1 cellular context compared by ENCODE assay signal in genomic region chr17:44775136-44775837, GRCh38.
TF ChIP-seq lines count a peak whose summit lies in the region.

No MANE protein-coding gene starts in this region.

TF ChIP-seq in K562, 482 proteins besides CTCF, POLR2A, EP300 and RAD21 (continued from another document and continues in another):
- TF ChIP-seq ELK3 (CRISPR knock-in tag; IDR thresholded peaks at IDR 0.05) (no peak), RBM14 (IDR thresholded peaks at IDR 0.05; ENCODE audit: borderline replicate concordance, insufficient read depth, low read depth, low read length) (no peak), IRF2 (CRISPR knock-in tag; IDR thresholded peaks at IDR 0.05) (no peak), NR1H2 (CRISPR knock-in tag; IDR thresholded peaks at IDR 0.05) (no peak), ZNF316 (IDR thresholded peaks at IDR 0.05) (no peak), SAP30 (IDR thresholded peaks at IDR 0.05; ENCODE audit: borderline replicate concordance, insufficient read depth, low read depth, low read length, poor library complexity, severe bottlenecking) (peak; percentile 79), EZH2 (IDR thresholded peaks at IDR 0.05; ENCODE audit: borderline replicate concordance, low read depth, low read length) (no peak), SP2 (IDR thresholded peaks at IDR 0.05; ENCODE audit: extremely low read depth, low read depth, low read length, poor library complexity, severe bottlenecking) (no peak), HNRNPUL1 (IDR thresholded peaks at IDR 0.05; ENCODE audit: low read length) (no peak), ATF1 (CRISPR knock-in tag; IDR thresholded peaks at IDR 0.05) (peak; percentile 66), ATF1 (tag; IDR thresholded peaks at IDR 0.05) (peak; percentile 73), SMAD4 (CRISPR knock-in tag; conservative IDR thresholded peaks at IDR 0.05) (no peak), ZNF445 (CRISPR knock-in tag; IDR thresholded peaks at IDR 0.05; ENCODE audit: low read depth) (no peak), TRIM24 (IDR thresholded peaks at IDR 0.05) (no peak), ZBTB1 (CRISPR knock-in tag; IDR thresholded peaks at IDR 0.05; ENCODE audit: borderline replicate concordance, low read depth) (0 out of 2 replicates have a peak, but pooled peaks have one; percentile 54), SUPT5H (IDR thresholded peaks at IDR 0.05) (peak; percentile 59; the same call in 1 of the 2 replicates), ZNF133 (CRISPR knock-in tag; IDR thresholded peaks at IDR 0.05) (no peak), CSDE1 (IDR thresholded peaks at IDR 0.05) (no peak), MXD1 (CRISPR knock-in tag; IDR thresholded peaks at IDR 0.05; ENCODE audit: borderline replicate concordance, poor library complexity, severe bottlenecking) (no peak), RBFOX2 (IDR thresholded peaks at IDR 0.05; ENCODE audit: low read depth, low read length) (peak; percentile 65), FOXM1 (IDR thresholded peaks at IDR 0.05; ENCODE audit: low read depth) (no peak), FOXM1 (CRISPR knock-in tag; IDR thresholded peaks at IDR 0.05; ENCODE audit: low read depth) (no peak; the same call in 1 of the 2 replicates), ZNF408 (CRISPR knock-in tag; IDR thresholded peaks at IDR 0.05; ENCODE audit: low read depth) (no peak), YY1 (IDR thresholded peaks at IDR 0.05; ENCODE audit: borderline replicate concordance in 1 of 3, control insufficient read depth in 1 of 3, extremely low read depth in 1 of 3, insufficient read depth in 3 of 3, insufficient read length in 1 of 3, insufficient replicate concordance in 2 of 3, low read depth in 1 of 3, low read length in 2 of 3) (peak in 1 of 3 experiments; percentile 73), SPI1 (IDR thresholded peaks at IDR 0.05; ENCODE audit: borderline replicate concordance, low read depth, low read length) (0 out of 2 replicates have a peak, but pooled peaks have one; percentile 30), BACH1 (tag; IDR thresholded peaks at IDR 0.05) (no peak), RBBP5 (IDR thresholded peaks at IDR 0.05; ENCODE audit: borderline replicate concordance, insufficient read depth, low read length, poor library complexity, severe bottlenecking) (peak; percentile 42), ZNF766 (CRISPR knock-in tag; conservative IDR thresholded peaks at IDR 0.05) (no peak), HNRNPLL (IDR thresholded peaks at IDR 0.05; ENCODE audit: low read depth, low read length, poor library complexity, severe bottlenecking) (peak; percentile 64), DIDO1 (tag; IDR thresholded peaks at IDR 0.05; ENCODE audit: low read depth) (no peak), ZNF24 (IDR thresholded peaks at IDR 0.05) (no peak), BRF1 (IDR thresholded peaks at IDR 0.05; ENCODE audit: borderline replicate concordance, extremely low read depth, insufficient read length) (no peak), KLF1 (tag; IDR thresholded peaks at IDR 0.05) (no peak), FOXA1 (IDR thresholded peaks at IDR 0.05; ENCODE audit: borderline replicate concordance) (no peak), ARHGAP35 (IDR thresholded peaks at IDR 0.05; ENCODE audit: partially characterized antibody) (no peak), SNIP1 (IDR thresholded peaks at IDR 0.05; ENCODE audit: low read depth) (0 out of 2 replicates have a peak, but pooled peaks have one; percentile 19), TBP (optimal IDR thresholded peaks at IDR 0.05; ENCODE audit: low read depth, low read length) (peak; percentile 68), KDM2B (CRISPR knock-in tag; IDR thresholded peaks at IDR 0.05) (no peak), GABPA (tag; conservative IDR thresholded peaks at IDR 0.05; ENCODE audit: low read depth) (no peak), ZNF436 (CRISPR knock-in tag; IDR thresholded peaks at IDR 0.05) (no peak), CHD1 (IDR thresholded peaks at IDR 0.05; ENCODE audit: low read length) (no peak), FOXJ3 (CRISPR knock-in tag; IDR thresholded peaks at IDR 0.05) (no peak), ID3 (CRISPR knock-in tag; IDR thresholded peaks at IDR 0.05) (no peak), ID3 (tag; IDR thresholded peaks at IDR 0.05) (no peak), PPARD (CRISPR knock-in tag; IDR thresholded peaks at IDR 0.05) (no peak)
- TF ChIP-seq, protein P1, sequence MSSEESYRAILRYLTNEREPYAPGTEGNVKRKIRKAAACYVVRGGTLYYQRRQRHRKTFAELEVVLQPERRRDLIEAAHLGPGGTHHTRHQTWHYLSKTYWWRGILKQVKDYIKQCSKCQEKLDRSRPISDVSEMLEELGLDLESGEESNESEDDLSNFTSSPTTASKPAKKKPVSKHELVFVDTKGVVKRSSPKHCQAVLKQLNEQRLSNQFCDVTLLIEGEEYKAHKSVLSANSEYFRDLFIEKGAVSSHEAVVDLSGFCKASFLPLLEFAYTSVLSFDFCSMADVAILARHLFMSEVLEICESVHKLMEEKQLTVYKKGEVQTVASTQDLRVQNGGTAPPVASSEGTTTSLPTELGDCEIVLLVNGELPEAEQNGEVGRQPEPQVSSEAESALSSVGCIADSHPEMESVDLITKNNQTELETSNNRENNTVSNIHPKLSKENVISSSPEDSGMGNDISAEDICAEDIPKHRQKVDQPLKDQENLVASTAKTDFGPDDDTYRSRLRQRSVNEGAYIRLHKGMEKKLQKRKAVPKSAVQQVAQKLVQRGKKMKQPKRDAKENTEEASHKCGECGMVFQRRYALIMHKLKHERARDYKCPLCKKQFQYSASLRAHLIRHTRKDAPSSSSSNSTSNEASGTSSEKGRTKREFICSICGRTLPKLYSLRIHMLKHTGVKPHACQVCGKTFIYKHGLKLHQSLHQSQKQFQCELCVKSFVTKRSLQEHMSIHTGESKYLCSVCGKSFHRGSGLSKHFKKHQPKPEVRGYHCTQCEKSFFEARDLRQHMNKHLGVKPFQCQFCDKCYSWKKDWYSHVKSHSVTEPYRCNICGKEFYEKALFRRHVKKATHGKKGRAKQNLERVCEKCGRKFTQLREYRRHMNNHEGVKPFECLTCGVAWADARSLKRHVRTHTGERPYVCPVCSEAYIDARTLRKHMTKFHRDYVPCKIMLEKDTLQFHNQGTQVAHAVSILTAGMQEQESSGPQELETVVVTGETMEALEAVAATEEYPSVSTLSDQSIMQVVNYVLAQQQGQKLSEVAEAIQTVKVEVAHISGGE (CRISPR knock-in tag; IDR thresholded peaks at IDR 0.05), result no peak
- TF ChIP-seq, protein P2, sequence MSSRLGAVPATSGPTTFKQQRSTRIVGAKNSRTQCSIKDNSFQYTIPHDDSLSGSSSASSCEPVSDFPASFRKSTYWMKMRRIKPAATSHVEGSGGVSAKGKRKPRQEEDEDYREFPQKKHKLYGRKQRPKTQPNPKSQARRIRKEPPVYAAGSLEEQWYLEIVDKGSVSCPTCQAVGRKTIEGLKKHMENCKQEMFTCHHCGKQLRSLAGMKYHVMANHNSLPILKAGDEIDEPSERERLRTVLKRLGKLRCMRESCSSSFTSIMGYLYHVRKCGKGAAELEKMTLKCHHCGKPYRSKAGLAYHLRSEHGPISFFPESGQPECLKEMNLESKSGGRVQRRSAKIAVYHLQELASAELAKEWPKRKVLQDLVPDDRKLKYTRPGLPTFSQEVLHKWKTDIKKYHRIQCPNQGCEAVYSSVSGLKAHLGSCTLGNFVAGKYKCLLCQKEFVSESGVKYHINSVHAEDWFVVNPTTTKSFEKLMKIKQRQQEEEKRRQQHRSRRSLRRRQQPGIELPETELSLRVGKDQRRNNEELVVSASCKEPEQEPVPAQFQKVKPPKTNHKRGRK (tag; IDR thresholded peaks at IDR 0.05), result no peak
- TF ChIP-seq, protein P3, sequence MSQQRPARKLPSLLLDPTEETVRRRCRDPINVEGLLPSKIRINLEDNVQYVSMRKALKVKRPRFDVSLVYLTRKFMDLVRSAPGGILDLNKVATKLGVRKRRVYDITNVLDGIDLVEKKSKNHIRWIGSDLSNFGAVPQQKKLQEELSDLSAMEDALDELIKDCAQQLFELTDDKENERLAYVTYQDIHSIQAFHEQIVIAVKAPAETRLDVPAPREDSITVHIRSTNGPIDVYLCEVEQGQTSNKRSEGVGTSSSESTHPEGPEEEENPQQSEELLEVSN (IDR thresholded peaks at IDR 0.05; ENCODE audit: borderline replicate concordance in 1 of 2, extremely low read depth in 1 of 2, insufficient read depth in 1 of 2, insufficient read length in 1 of 2, low read depth in 1 of 2, low read length in 1 of 2, poor library complexity in 1 of 2, severe bottlenecking in 1 of 2), result peak; percentile 61 to 67
- TF ChIP-seq, protein P4, sequence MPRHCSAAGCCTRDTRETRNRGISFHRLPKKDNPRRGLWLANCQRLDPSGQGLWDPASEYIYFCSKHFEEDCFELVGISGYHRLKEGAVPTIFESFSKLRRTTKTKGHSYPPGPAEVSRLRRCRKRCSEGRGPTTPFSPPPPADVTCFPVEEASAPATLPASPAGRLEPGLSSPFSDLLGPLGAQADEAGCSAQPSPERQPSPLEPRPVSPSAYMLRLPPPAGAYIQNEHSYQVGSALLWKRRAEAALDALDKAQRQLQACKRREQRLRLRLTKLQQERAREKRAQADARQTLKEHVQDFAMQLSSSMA (CRISPR knock-in tag; IDR thresholded peaks at IDR 0.05), result no peak
- TF ChIP-seq, protein P5, sequence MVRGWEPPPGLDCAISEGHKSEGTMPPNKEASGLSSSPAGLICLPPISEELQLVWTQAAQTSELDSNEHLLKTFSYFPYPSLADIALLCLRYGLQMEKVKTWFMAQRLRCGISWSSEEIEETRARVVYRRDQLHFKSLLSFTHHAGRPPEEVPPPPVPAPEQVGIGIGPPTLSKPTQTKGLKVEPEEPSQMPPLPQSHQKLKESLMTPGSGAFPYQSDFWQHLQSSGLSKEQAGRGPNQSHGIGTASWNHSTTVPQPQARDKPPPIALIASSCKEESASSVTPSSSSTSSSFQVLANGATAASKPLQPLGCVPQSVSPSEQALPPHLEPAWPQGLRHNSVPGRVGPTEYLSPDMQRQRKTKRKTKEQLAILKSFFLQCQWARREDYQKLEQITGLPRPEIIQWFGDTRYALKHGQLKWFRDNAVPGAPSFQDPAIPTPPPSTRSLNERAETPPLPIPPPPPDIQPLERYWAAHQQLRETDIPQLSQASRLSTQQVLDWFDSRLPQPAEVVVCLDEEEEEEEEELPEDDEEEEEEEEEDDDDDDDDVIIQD (CRISPR knock-in tag; IDR thresholded peaks at IDR 0.05), result no peak
- TF ChIP-seq, protein P6, sequence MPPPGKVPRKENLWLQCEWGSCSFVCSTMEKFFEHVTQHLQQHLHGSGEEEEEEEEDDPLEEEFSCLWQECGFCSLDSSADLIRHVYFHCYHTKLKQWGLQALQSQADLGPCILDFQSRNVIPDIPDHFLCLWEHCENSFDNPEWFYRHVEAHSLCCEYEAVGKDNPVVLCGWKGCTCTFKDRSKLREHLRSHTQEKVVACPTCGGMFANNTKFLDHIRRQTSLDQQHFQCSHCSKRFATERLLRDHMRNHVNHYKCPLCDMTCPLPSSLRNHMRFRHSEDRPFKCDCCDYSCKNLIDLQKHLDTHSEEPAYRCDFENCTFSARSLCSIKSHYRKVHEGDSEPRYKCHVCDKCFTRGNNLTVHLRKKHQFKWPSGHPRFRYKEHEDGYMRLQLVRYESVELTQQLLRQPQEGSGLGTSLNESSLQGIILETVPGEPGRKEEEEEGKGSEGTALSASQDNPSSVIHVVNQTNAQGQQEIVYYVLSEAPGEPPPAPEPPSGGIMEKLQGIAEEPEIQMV (tag; conservative IDR thresholded peaks at IDR 0.05; ENCODE audit: low read depth), result no peak
- TF ChIP-seq, protein P7, sequence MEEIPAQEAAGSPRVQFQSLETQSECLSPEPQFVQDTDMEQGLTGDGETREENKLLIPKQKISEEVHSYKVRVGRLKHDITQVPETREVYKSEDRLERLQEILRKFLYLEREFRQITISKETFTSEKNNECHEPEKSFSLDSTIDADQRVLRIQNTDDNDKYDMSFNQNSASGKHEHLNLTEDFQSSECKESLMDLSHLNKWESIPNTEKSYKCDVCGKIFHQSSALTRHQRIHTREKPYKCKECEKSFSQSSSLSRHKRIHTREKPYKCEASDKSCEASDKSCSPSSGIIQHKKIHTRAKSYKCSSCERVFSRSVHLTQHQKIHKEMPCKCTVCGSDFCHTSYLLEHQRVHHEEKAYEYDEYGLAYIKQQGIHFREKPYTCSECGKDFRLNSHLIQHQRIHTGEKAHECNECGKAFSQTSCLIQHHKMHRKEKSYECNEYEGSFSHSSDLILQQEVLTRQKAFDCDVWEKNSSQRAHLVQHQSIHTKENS (CRISPR knock-in tag; IDR thresholded peaks at IDR 0.05), result no peak
- TF ChIP-seq, protein P8, sequence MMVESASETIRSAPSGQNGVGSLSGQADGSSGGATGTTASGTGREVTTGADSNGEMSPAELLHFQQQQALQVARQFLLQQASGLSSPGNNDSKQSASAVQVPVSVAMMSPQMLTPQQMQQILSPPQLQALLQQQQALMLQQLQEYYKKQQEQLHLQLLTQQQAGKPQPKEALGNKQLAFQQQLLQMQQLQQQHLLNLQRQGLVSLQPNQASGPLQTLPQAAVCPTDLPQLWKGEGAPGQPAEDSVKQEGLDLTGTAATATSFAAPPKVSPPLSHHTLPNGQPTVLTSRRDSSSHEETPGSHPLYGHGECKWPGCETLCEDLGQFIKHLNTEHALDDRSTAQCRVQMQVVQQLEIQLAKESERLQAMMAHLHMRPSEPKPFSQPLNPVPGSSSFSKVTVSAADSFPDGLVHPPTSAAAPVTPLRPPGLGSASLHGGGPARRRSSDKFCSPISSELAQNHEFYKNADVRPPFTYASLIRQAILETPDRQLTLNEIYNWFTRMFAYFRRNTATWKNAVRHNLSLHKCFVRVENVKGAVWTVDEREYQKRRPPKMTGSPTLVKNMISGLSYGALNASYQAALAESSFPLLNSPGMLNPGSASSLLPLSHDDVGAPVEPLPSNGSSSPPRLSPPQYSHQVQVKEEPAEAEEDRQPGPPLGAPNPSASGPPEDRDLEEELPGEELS (CRISPR knock-in tag; IDR thresholded peaks at IDR 0.05; ENCODE audit: borderline replicate concordance), result no peak
